ENCODE assay signal across 12 cellular contexts in genomic region chr19:35938282-35939224, GRCh38. TPM values are rescaled to one million over a fixed set of nuclear protein-coding genes. Genes with fewer than 3 reads are reported as not detected.
A peak's percentile ranks its signal among the peaks of the same experiment; 100 is the strongest.
DNase-seq lines count a peak whose midpoint lies in the region; ATAC-seq, FAIRE-seq and TF ChIP-seq lines count a peak whose summit lies in the region.
"Had no signal": no experiment of that assay in that cellular context is flagged by ENCODE, and none has a peak within 500 bp of the region (broad histone marks: within the 10 kb centered on the region; RNA-seq: fewer than 3 reads in every experiment).

No MANE protein-coding gene starts in this region.

- H4K20me1 ChIP-seq in keratinocyte (ENCODE audit: control insufficient read depth, extremely low read depth, insufficient read depth, low read length) = no peaks in the 10 kb centered on the region

- H3K9me3 Mint-ChIP-seq in activated naive CD4-positive, alpha-beta T cell treated with anti-CD3 and anti-CD28 coated beads, Interleukin-2, amount 50 U/mL, for 24 hours = no peaks in the 10 kb centered on the region
- no peaks in the 10 kb centered on the region for H3K9me3 Mint-ChIP-seq in activated naive CD8-positive, alpha-beta T cell treated with anti-CD3 and anti-CD28 coated beads, Interleukin-2, amount 10 ng/mL, durations not matched to agents 7 days and 5 days
- no peaks in the 10 kb centered on the region for H3K9me3 Mint-ChIP-seq in type B pancreatic cell

- DNase-seq in activated naive CD4-positive, alpha-beta T cell treated with anti-CD3 and anti-CD28 coated beads, Interleukin-2, amount 50 U/mL, for 16 hours = no peak
- DNase-seq in activated naive CD8-positive, alpha-beta T cell treated with anti-CD3 and anti-CD28 coated beads, Interleukin-2, amount 10 ng/mL, durations not matched to agents 7 days and 5 days = no peak
- DNase-seq in keratinocyte (ENCODE audit: low read depth, low spot score) (no peak), type B pancreatic cell (ENCODE audit: extremely low spot score, unreplicated experiment) (no peak), NCI-H1092 treated with DMSO at 0.1 percent for 48 hours (lab: John Stamatoyannopoulos, UW) (no peak), midbrain (lab: John Stamatoyannopoulos, UW) (no peak)
- DNase-seq: activated effector memory CD4-positive, alpha-beta T cell treated with anti-CD3 and anti-CD28 coated beads, Interleukin-2, amount 50 U/mL, for 16 hours; heart right ventricle; testis had no signal

- no peaks in the 10 kb centered on the region for H3K27me3 ChIP-seq in keratinocyte (ENCODE audit: control insufficient read depth, extremely low read depth, insufficient read depth, low read length)
- H3K27me3 ChIP-seq: testis had no signal

- POLR2A ChIA-PET in activated naive CD8-positive, alpha-beta T cell treated with anti-CD3 and anti-CD28 coated beads, Interleukin-2, amount 10 ng/mL, durations not matched to agents 7 days and 5 days (lab: Charles Lee) = no interaction called here

- no peaks in the 10 kb centered on the region for H3K9me1 ChIP-seq in keratinocyte (ENCODE audit: control insufficient read depth, extremely low read depth, insufficient read depth, low read length)

- no peak for ATAC-seq in activated naive CD8-positive, alpha-beta T cell treated with anti-CD3 and anti-CD28 coated beads, Interleukin-2, amount 10 ng/mL, durations not matched to agents 7 days and 5 days (ENCODE audit: low read depth)
- ATAC-seq in HG03565 (IDR thresholded peaks at IDR 0.05; ENCODE audit: unreplicated experiment) = no peak
- ATAC-seq: Right ventricle myocardium inferior had no signal

- H3K36me3 ChIP-seq in keratinocyte (ENCODE audit: control insufficient read depth in 2 of 2, extremely low read depth in 1 of 2, insufficient read depth in 2 of 2, low read length in 2 of 2) = peaks cover 0 to 1% of the 10 kb centered on the region in 2 experiments

- H3K9me3 ChIP-seq in keratinocyte (ENCODE audit: control insufficient read depth, low read depth, low read length) = no peaks in the 10 kb centered on the region
- H3K9me3 ChIP-seq: heart right ventricle, testis had no signal

- H3K9ac ChIP-seq in keratinocyte (ENCODE audit: control insufficient read depth, extremely low read depth, insufficient read depth, low read length) = no peak overlapping the region

- peak overlapping the region in 1 of 3 experiments; percentile 60 for H3K4me3 ChIP-seq in keratinocyte (ENCODE audit: control insufficient read depth in 2 of 3, extremely low read depth in 1 of 3, insufficient read depth in 2 of 3, low read depth in 1 of 3, low read length in 3 of 3)
- H3K4me3 ChIP-seq: testis had no signal

- H3K79me2 ChIP-seq in keratinocyte (ENCODE audit: control insufficient read depth, insufficient read depth, low read length) = peaks cover 9% of the 10 kb centered on the region

- peaks cover 19% of the 10 kb centered on the region for H3K4me1 ChIP-seq in keratinocyte (ENCODE audit: control insufficient read depth, extremely low read depth, insufficient read depth, low read length)

- FAIRE-seq in keratinocyte (lab: Jason Lieb, UNC) = no peak

- TF ChIP-seq CTCF in keratinocyte (optimal IDR thresholded peaks at IDR 0.05 in 1 of 3, IDR thresholded peaks at IDR 0.05 in 1 of 3, conservative IDR thresholded peaks at IDR 0.05 in 1 of 3; ENCODE audit: extremely low read depth in 1 of 3, insufficient read depth in 2 of 3, low read length in 3 of 3) (no peak), type B pancreatic cell (conservative IDR thresholded peaks at IDR 0.05) (no peak)

- H3K27ac Mint-ChIP-seq in activated naive CD4-positive, alpha-beta T cell treated with anti-CD3 and anti-CD28 coated beads, Interleukin-2, amount 50 U/mL, for 24 hours = peak overlapping the region; percentile 46
- peak overlapping the region; percentile 37 for H3K27ac Mint-ChIP-seq in activated naive CD8-positive, alpha-beta T cell treated with anti-CD3 and anti-CD28 coated beads, Interleukin-2, amount 10 ng/mL, durations not matched to agents 7 days and 5 days
- H3K27ac Mint-ChIP-seq in type B pancreatic cell = peak overlapping the region; percentile 57

- dilution Hi-C loops in keratinocyte (cut with MboI; ENCODE audit: extremely low pct_ligation_motif_present, low sequenced_read_pairs) = no loop called here

- H3K4me1 Mint-ChIP-seq in activated naive CD4-positive, alpha-beta T cell treated with anti-CD3 and anti-CD28 coated beads, Interleukin-2, amount 50 U/mL, for 24 hours = peaks cover 32% of the 10 kb centered on the region
- peaks cover 22% of the 10 kb centered on the region for H3K4me1 Mint-ChIP-seq in activated naive CD8-positive, alpha-beta T cell treated with anti-CD3 and anti-CD28 coated beads, Interleukin-2, amount 10 ng/mL, durations not matched to agents 7 days and 5 days
- H3K4me1 Mint-ChIP-seq in type B pancreatic cell (ENCODE audit: unreplicated experiment) = peaks cover 21% of the 10 kb centered on the region

- H3K27me3 Mint-ChIP-seq in activated naive CD4-positive, alpha-beta T cell treated with anti-CD3 and anti-CD28 coated beads, Interleukin-2, amount 50 U/mL, for 24 hours = no peaks in the 10 kb centered on the region
- H3K27me3 Mint-ChIP-seq in activated naive CD8-positive, alpha-beta T cell treated with anti-CD3 and anti-CD28 coated beads, Interleukin-2, amount 10 ng/mL, durations not matched to agents 7 days and 5 days = no peaks in the 10 kb centered on the region
- no peaks in the 10 kb centered on the region for H3K27me3 Mint-ChIP-seq in type B pancreatic cell

- peak overlapping the region; percentile 79 for H3K4me3 Mint-ChIP-seq in activated naive CD4-positive, alpha-beta T cell treated with anti-CD3 and anti-CD28 coated beads, Interleukin-2, amount 50 U/mL, for 24 hours
- H3K4me3 Mint-ChIP-seq in activated naive CD8-positive, alpha-beta T cell treated with anti-CD3 and anti-CD28 coated beads, Interleukin-2, amount 10 ng/mL, durations not matched to agents 7 days and 5 days = peak overlapping the region; percentile 78
- H3K4me3 Mint-ChIP-seq in type B pancreatic cell = peak overlapping the region; percentile 88

- H2AFZ ChIP-seq in keratinocyte (ENCODE audit: control insufficient read depth, low read length) = no peak overlapping the region

- H3K36me3 Mint-ChIP-seq in activated naive CD4-positive, alpha-beta T cell treated with anti-CD3 and anti-CD28 coated beads, Interleukin-2, amount 50 U/mL, for 24 hours = peaks cover 9% of the 10 kb centered on the region
- no peaks in the 10 kb centered on the region for H3K36me3 Mint-ChIP-seq in activated naive CD8-positive, alpha-beta T cell treated with anti-CD3 and anti-CD28 coated beads, Interleukin-2, amount 10 ng/mL, durations not matched to agents 7 days and 5 days
- H3K36me3 Mint-ChIP-seq in type B pancreatic cell = peaks cover 20% of the 10 kb centered on the region

- peak overlapping the region; percentile 81 for H3K4me2 ChIP-seq in keratinocyte (ENCODE audit: control insufficient read depth, extremely low read depth, insufficient read depth, low read depth, low read length)

- no peak overlapping the region for H3K27ac ChIP-seq in keratinocyte (ENCODE audit: control insufficient read depth, insufficient read depth, low read length)
- H3K27ac ChIP-seq: testis had no signal

RNA-seq across cellular contexts. Expression of gene LRFN3, which starts 2.4 kb away (rescaled TPM):
- total RNA-seq in activated naive CD8-positive, alpha-beta T cell treated with anti-CD3 and anti-CD28 coated beads, Interleukin-2, amount 10 ng/mL, durations not matched to agents 7 days and 5 days = 10 to 100 TPM; 10.7 to 12.4 TPM
- polyA plus RNA-seq in keratinocyte = 0.73 to 6.1 TPM (median 0.90 TPM) in 3 replicates
- 0.60 TPM for polyA plus RNA-seq in keratinocyte (2011; ENCODE audit: low read depth)
- polyA plus RNA-seq in keratinocyte (2011; cell fraction: cytosol; rRNA removed) = 2.6 and 5.1 TPM in 2 replicates
- polyA plus RNA-seq in keratinocyte (2011; cell fraction: nucleus; rRNA removed) = 3.7 and 6.1 TPM in 2 replicates
- 4.7 and 12.0 TPM in 2 replicates for polyA plus RNA-seq in keratinocyte (2012; ENCODE audit: low replicate concordance)
- 1.0 to 11.5 TPM (median 1.6 TPM) in 3 replicates for polyA minus RNA-seq in keratinocyte
- polyA minus RNA-seq in keratinocyte (2011; cell fraction: cytosol; rRNA and poly(A)+ RNA removed) = 8.4 TPM
- 3.7 TPM in 2 replicates for polyA minus RNA-seq in keratinocyte (2011; cell fraction: nucleus; rRNA and poly(A)+ RNA removed)
- total RNA-seq in type B pancreatic cell (ENCODE audit: low replicate concordance) = 17.3 and 22.6 TPM in 2 replicates

RNA-seq across cellular contexts. Expression of gene TYROBP, which starts 30.5 kb away (rescaled TPM):
- 10 to 100 TPM; 10.6 to 11.2 TPM for total RNA-seq in activated naive CD8-positive, alpha-beta T cell treated with anti-CD3 and anti-CD28 coated beads, Interleukin-2, amount 10 ng/mL, durations not matched to agents 7 days and 5 days
- not detected in 3 replicates for polyA plus RNA-seq in keratinocyte
- polyA plus RNA-seq in keratinocyte (2011; ENCODE audit: low read depth) = not detected
- not detected in 2 replicates for polyA plus RNA-seq in keratinocyte (2011; cell fraction: cytosol; rRNA removed)
- not detected in 2 replicates for polyA plus RNA-seq in keratinocyte (2011; cell fraction: nucleus; rRNA removed)
- not detected in 2 replicates for polyA plus RNA-seq in keratinocyte (2012; ENCODE audit: low replicate concordance)
- polyA minus RNA-seq in keratinocyte = not detected in 3 replicates
- polyA minus RNA-seq in keratinocyte (2011; cell fraction: cytosol; rRNA and poly(A)+ RNA removed) = not detected
- polyA minus RNA-seq in keratinocyte (2011; cell fraction: nucleus; rRNA and poly(A)+ RNA removed) = not detected in 2 replicates
- total RNA-seq in type B pancreatic cell (ENCODE audit: low replicate concordance) = not detected in 2 replicates

RNA-seq across cellular contexts. Expression of gene HCST, which starts 36.2 kb away (rescaled TPM):
- 100 to 1,000 TPM; 186 to 190 TPM for total RNA-seq in activated naive CD8-positive, alpha-beta T cell treated with anti-CD3 and anti-CD28 coated beads, Interleukin-2, amount 10 ng/mL, durations not matched to agents 7 days and 5 days
- polyA plus RNA-seq in keratinocyte = 0.19 to 0.30 TPM (median 0.25 TPM) in 3 replicates
- not detected for polyA plus RNA-seq in keratinocyte (2011; ENCODE audit: low read depth)
- 0.36 TPM in 1 of 2 replicates, not detected in the other for polyA plus RNA-seq in keratinocyte (2011; cell fraction: cytosol; rRNA removed)
- polyA plus RNA-seq in keratinocyte (2011; cell fraction: nucleus; rRNA removed) = 0.25 and 0.43 TPM in 2 replicates
- not detected in 2 replicates for polyA plus RNA-seq in keratinocyte (2012; ENCODE audit: low replicate concordance)
- not detected in 3 replicates for polyA minus RNA-seq in keratinocyte
- 3.6 TPM for polyA minus RNA-seq in keratinocyte (2011; cell fraction: cytosol; rRNA and poly(A)+ RNA removed)
- not detected in 2 replicates for polyA minus RNA-seq in keratinocyte (2011; cell fraction: nucleus; rRNA and poly(A)+ RNA removed)
- 1.0 and 1.3 TPM in 2 replicates for total RNA-seq in type B pancreatic cell (ENCODE audit: low replicate concordance)

RNA-seq across cellular contexts. Expression of gene NFKBID, which starts 38.2 kb away (rescaled TPM):
- total RNA-seq in activated naive CD8-positive, alpha-beta T cell treated with anti-CD3 and anti-CD28 coated beads, Interleukin-2, amount 10 ng/mL, durations not matched to agents 7 days and 5 days = 10 to 100 TPM; 40.7 to 48.7 TPM
- polyA plus RNA-seq in keratinocyte = 3.9 to 6.0 TPM (median 5.0 TPM) in 3 replicates
- polyA plus RNA-seq in keratinocyte (2011; ENCODE audit: low read depth) = 0.82 TPM
- 1.2 and 3.4 TPM in 2 replicates for polyA plus RNA-seq in keratinocyte (2011; cell fraction: cytosol; rRNA removed)
- polyA plus RNA-seq in keratinocyte (2011; cell fraction: nucleus; rRNA removed) = 20.2 and 25.4 TPM in 2 replicates
- polyA plus RNA-seq in keratinocyte (2012; ENCODE audit: low replicate concordance) = 3.1 and 6.2 TPM in 2 replicates
- polyA minus RNA-seq in keratinocyte = 3.1 to 7.2 TPM (median 4.7 TPM) in 3 replicates
- polyA minus RNA-seq in keratinocyte (2011; cell fraction: cytosol; rRNA and poly(A)+ RNA removed) = 6.7 TPM
- polyA minus RNA-seq in keratinocyte (2011; cell fraction: nucleus; rRNA and poly(A)+ RNA removed) = 5.9 and 7.9 TPM in 2 replicates
- 9.1 and 11.6 TPM in 2 replicates for total RNA-seq in type B pancreatic cell (ENCODE audit: low replicate concordance)

RNA-seq across cellular contexts. Expression of gene SDHAF1, which starts 56.4 kb away (rescaled TPM):
- 10 to 100 TPM; 22.2 to 22.8 TPM for total RNA-seq in activated naive CD8-positive, alpha-beta T cell treated with anti-CD3 and anti-CD28 coated beads, Interleukin-2, amount 10 ng/mL, durations not matched to agents 7 days and 5 days
- 7.3 to 11.9 TPM (median 8.0 TPM) in 3 replicates for polyA plus RNA-seq in keratinocyte
- polyA plus RNA-seq in keratinocyte (2011; ENCODE audit: low read depth) = 3.0 TPM
- polyA plus RNA-seq in keratinocyte (2011; cell fraction: cytosol; rRNA removed) = 6.0 and 12.4 TPM in 2 replicates
- 8.5 TPM in 2 replicates for polyA plus RNA-seq in keratinocyte (2011; cell fraction: nucleus; rRNA removed)
- polyA plus RNA-seq in keratinocyte (2012; ENCODE audit: low replicate concordance) = 8.5 and 12.8 TPM in 2 replicates
- 1.5 to 3.0 TPM (median 2.7 TPM) in 3 replicates for polyA minus RNA-seq in keratinocyte
- 11.5 TPM for polyA minus RNA-seq in keratinocyte (2011; cell fraction: cytosol; rRNA and poly(A)+ RNA removed)
- 2.6 and 2.8 TPM in 2 replicates for polyA minus RNA-seq in keratinocyte (2011; cell fraction: nucleus; rRNA and poly(A)+ RNA removed)
- 16.1 and 17.3 TPM in 2 replicates for total RNA-seq in type B pancreatic cell (ENCODE audit: low replicate concordance)

Comparison
In these comparisons a context has a peak if more than half of its experiments do, and no peak if none do; other contexts are left out.
1. RNA of gene TYROBP, which starts 30.5 kb away (total RNA-seq): 10.6 to 11.2 TPM in activated naive CD8-positive, alpha-beta T cell treated with anti-CD3 and anti-CD28 coated beads, Interleukin-2, amount 10 ng/mL, durations not matched to agents 7 days and 5 days; not detected in type B pancreatic cell; every median in the first group is over 10 times any median in the second.
2. RNA of gene HCST, which starts 36.2 kb away (total RNA-seq): 186 to 190 TPM in activated naive CD8-positive, alpha-beta T cell treated with anti-CD3 and anti-CD28 coated beads, Interleukin-2, amount 10 ng/mL, durations not matched to agents 7 days and 5 days; 1.0 to 1.3 TPM in type B pancreatic cell; every median in the first group is over 10 times any median in the second.
3. Peak in every context shown above with its lines, with median percentiles within 50 percentile points of each other: H3K27ac Mint-ChIP-seq and H3K4me3 Mint-ChIP-seq.